Comparison of ENCODE assay signal across 8 cellular contexts in genomic region chr3:50600841-50601591, GRCh38.
DNase-seq lines count a peak whose midpoint lies in the region; ATAC-seq lines count a peak whose summit lies in the region.

No MANE protein-coding gene starts in this region.

- peaks cover 42% of the 10 kb centered on the region for H3K36me3 Mint-ChIP-seq in effector memory CD8-positive, alpha-beta T cell (ENCODE audit: insufficient read depth)

- no peaks in the 10 kb centered on the region for H3K27me3 ChIP-seq in mucosa of stomach (ENCODE audit: control insufficient read depth, insufficient read depth, low read length)

- H3K4me1 ChIP-seq in mucosa of stomach (ENCODE audit: control insufficient read depth, insufficient read depth, low read length) = peaks cover 41% of the 10 kb centered on the region

- H3K4me1 Mint-ChIP-seq in effector memory CD8-positive, alpha-beta T cell (ENCODE audit: low read depth in 2 of 2) = peaks cover 58 to 71% of the 10 kb centered on the region in 2 donors

- peak overlapping the region; percentile 76 to 81 for H3K4me3 Mint-ChIP-seq in effector memory CD8-positive, alpha-beta T cell

- no peaks in the 10 kb centered on the region for H3K9me3 ChIP-seq in mucosa of stomach (ENCODE audit: control insufficient read depth, low read length)

- no peaks in the 10 kb centered on the region for H3K36me3 ChIP-seq in mucosa of stomach (ENCODE audit: control insufficient read depth, insufficient read depth, low read length)

- peak overlapping the region; percentile 27 for H3K4me3 ChIP-seq in mucosa of stomach (ENCODE audit: low read length)

- peak overlapping the region; percentile 76 for H3K9ac ChIP-seq in mucosa of stomach (ENCODE audit: low read length)

- DNase-seq in DMS79 treated with DMSO at 0.1 percent for 48 hours (lab: John Stamatoyannopoulos, UW) = peak; percentile 76
- peak; percentile 68 to 92 for DNase-seq in NCI-H526 (lab: John Stamatoyannopoulos, UW)
- DNase-seq in activated CD8-positive, alpha-beta memory T cell treated with anti-CD3 and anti-CD28 coated beads for 48 hours (ENCODE audit: low read depth in 2 of 3, low spot score in 2 of 3) = peak; percentile 84 to 93 (median 87)
- peak; percentile 52 to 57 (median 54) for DNase-seq in effector memory CD8-positive, alpha-beta T cell
- DNase-seq in stimulated activated CD8-positive, alpha-beta memory T cell treated with anti-CD3 and anti-CD28 coated beads, Interleukin-7, amount 100 ng/mL, for 1 hour (ENCODE audit: low read depth in 2 of 2) = peak; percentile 70 to 76
- no peak for DNase-seq in OCI-M2 (lab: John Stamatoyannopoulos, UW; ENCODE audit: unreplicated experiment)

- peak overlapping the region; percentile 96 to 97 for H3K27ac Mint-ChIP-seq in effector memory CD8-positive, alpha-beta T cell

- ATAC-seq in HG03097 (IDR thresholded peaks at IDR 0.05; ENCODE audit: low FRiP score, unreplicated experiment) = peak; percentile 74
- peak; percentile 84 for ATAC-seq in effector memory CD8-positive, alpha-beta T cell (replicated peaks)

- H3K9me3 Mint-ChIP-seq in effector memory CD8-positive, alpha-beta T cell = no peaks in the 10 kb centered on the region

- no peaks in the 10 kb centered on the region for H3K27me3 Mint-ChIP-seq in effector memory CD8-positive, alpha-beta T cell
